17 cellular contexts compared by ENCODE assay signal in the genomic region with DNA sequence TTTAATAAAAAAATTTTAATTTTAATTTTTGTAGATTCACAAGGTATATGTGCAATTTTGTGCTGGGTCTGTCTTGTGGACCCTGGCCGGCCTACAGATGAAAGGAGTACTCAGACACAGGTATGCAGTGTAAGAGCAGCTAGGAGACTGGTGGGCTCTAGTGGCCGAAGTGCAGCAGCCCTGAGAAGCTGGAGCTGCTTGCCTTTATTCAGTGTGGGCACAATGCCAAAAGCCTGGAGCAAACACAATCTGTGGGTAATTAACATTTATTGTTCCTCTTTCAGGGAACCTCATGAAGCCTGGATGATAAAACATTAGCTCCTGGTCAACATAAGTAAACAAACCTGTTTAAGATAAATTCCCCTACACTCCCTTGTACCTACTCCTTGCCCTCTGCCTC.
"Had no signal": no experiment of that assay in that cellular context is flagged by ENCODE, and none has a peak within 500 bp of the region (broad histone marks: within the 10 kb centered on the region; RNA-seq: fewer than 3 reads in every experiment).

No MANE protein-coding gene starts in this region.

- H3K36me3 Mint-ChIP-seq: activated naive CD8-positive, alpha-beta T cell treated with anti-CD3 and anti-CD28 coated beads for 36 hours; naive B cell; neural progenitor cell had no signal

- H3K27ac ChIP-seq: body of pancreas, coronary artery, neural progenitor cell, spleen, suprapubic skin had no signal

- H3K4me3 Mint-ChIP-seq: activated CD4-positive, alpha-beta T cell treated with anti-CD3 and anti-CD28 coated beads, Interleukin-2, amount 10 ng/mL, durations not matched to agents 7 days and 5 days; activated naive CD8-positive, alpha-beta T cell treated with anti-CD3 and anti-CD28 coated beads for 36 hours; naive B cell; neural progenitor cell; stimulated activated naive CD8-positive, alpha-beta T cell treated with anti-CD3 and anti-CD28 coated beads, Interleukin-15, Interleukin-2, amounts not matched to agents 100 ng/mL and 50 ng/mL, for 24 hours had no signal

- H3K36me3 ChIP-seq: neural progenitor cell, spleen, suprapubic skin had no signal

- H3K27me3 ChIP-seq: body of pancreas, neural progenitor cell, suprapubic skin had no signal

- ATAC-seq: body of pancreas, esophagus mucosa, left lobe of liver, sciatic nerve had no signal

- H3K4me2 ChIP-seq: neural progenitor cell had no signal

- H3K9ac ChIP-seq: neural progenitor cell had no signal

- H3K4me3 ChIP-seq: body of pancreas, coronary artery, neural progenitor cell, spleen, suprapubic skin had no signal

- H3K9me3 Mint-ChIP-seq: activated CD4-positive, alpha-beta T cell treated with anti-CD3 and anti-CD28 coated beads, Interleukin-2, amount 10 ng/mL, durations not matched to agents 7 days and 5 days; stimulated activated naive CD8-positive, alpha-beta T cell treated with anti-CD3 and anti-CD28 coated beads, Interleukin-15, Interleukin-2, amounts not matched to agents 100 ng/mL and 50 ng/mL, for 24 hours had no signal

- H2AFZ ChIP-seq: neural progenitor cell had no signal

- H3K4me1 Mint-ChIP-seq: activated CD4-positive, alpha-beta T cell treated with anti-CD3 and anti-CD28 coated beads, Interleukin-2, amount 10 ng/mL, durations not matched to agents 7 days and 5 days; activated naive CD8-positive, alpha-beta T cell treated with anti-CD3 and anti-CD28 coated beads for 36 hours; naive B cell; neural progenitor cell had no signal

- FAIRE-seq: keratinocyte had no signal

- H3K9me3 ChIP-seq: body of pancreas, suprapubic skin had no signal

- H3K27me3 Mint-ChIP-seq: activated CD4-positive, alpha-beta T cell treated with anti-CD3 and anti-CD28 coated beads, Interleukin-2, amount 10 ng/mL, durations not matched to agents 7 days and 5 days; activated naive CD8-positive, alpha-beta T cell treated with anti-CD3 and anti-CD28 coated beads for 36 hours; naive B cell had no signal

- DNase-seq: activated CD4-positive, alpha-beta T cell treated with anti-CD3 and anti-CD28 coated beads, Interleukin-2, amount 10 ng/mL, durations not matched to agents 7 days and 5 days; activated CD8-positive, alpha-beta memory T cell treated with anti-CD3 and anti-CD28 coated beads, Interleukin-2, amount 50 U/mL, for 48 hours; activated gamma-delta T cell treated with Interleukin-2 at 50 U/mL for 16 hours; activated naive CD8-positive, alpha-beta T cell treated with anti-CD3 and anti-CD28 coated beads for 36 hours; body of pancreas; caudate nucleus; naive B cell; trophoblast cell had no signal

- H3K27ac Mint-ChIP-seq: activated CD4-positive, alpha-beta T cell treated with anti-CD3 and anti-CD28 coated beads, Interleukin-2, amount 10 ng/mL, durations not matched to agents 7 days and 5 days; activated naive CD8-positive, alpha-beta T cell treated with anti-CD3 and anti-CD28 coated beads for 36 hours; naive B cell; neural progenitor cell; stimulated activated naive CD8-positive, alpha-beta T cell treated with anti-CD3 and anti-CD28 coated beads, Interleukin-15, Interleukin-2, amounts not matched to agents 100 ng/mL and 50 ng/mL, for 24 hours had no signal

- H3K4me1 ChIP-seq: body of pancreas, neural progenitor cell, spleen, suprapubic skin had no signal
